Comparison of ENCODE assay signal across 9 cellular contexts in the genomic region with DNA sequence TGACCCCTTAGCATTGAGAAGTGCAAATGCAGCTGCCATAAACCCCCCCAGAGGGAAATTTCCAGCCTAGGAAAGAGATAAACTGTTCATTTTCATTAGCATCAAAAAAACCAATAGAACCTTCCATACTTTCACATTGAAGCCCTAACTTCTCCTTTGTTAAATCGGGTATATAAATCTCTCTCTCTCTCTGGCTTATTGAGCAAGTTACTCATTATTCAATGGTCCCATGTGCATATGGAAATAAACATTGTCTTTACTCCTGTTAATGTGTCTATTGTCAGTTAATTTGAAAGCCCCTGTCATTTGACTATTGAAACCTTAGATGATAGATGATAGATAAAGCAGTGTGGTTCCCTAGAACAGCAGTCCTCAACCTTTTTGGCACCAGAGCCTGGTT. TPM values are rescaled to one million over a fixed set of nuclear protein-coding genes. Genes with fewer than 3 reads are reported as not detected.
"Had no signal": no experiment of that assay in that cellular context is flagged by ENCODE, and none has a peak within 500 bp of the region (broad histone marks: within the 10 kb centered on the region; RNA-seq: fewer than 3 reads in every experiment).

No MANE protein-coding gene starts in this region.

- H2AFZ ChIP-seq: GM23248, GM23338 had no signal

- FAIRE-seq: H1, H54 had no signal

- H3K4me2 ChIP-seq: GM23338 had no signal

- H3K27ac Mint-ChIP-seq: GM23338, H9, HFFc6 had no signal

- H3K4me3 Mint-ChIP-seq: GM23338, H9, HFFc6 had no signal

- DNase-seq: GM23248, GOT3, H7, H9, HCEC 1CT, HFFc6 had no signal

- H3K9me3 Mint-ChIP-seq: GM23338, HFFc6 had no signal

- H3K9ac ChIP-seq: GM23248 had no signal

- H3K4me3 ChIP-seq: GM23248, GM23338 had no signal

- H3K27ac ChIP-seq: GM23248 had no signal

RNA-seq across cellular contexts. Expression of a gene that starts 46.9 kb away (rescaled TPM):
- total RNA-seq: GM23248, HFFc6 had no signal
